In genomic region chr5:68505917-68506860, GRCh38 we compare ENCODE assay signal across 16 cellular contexts.
A peak's percentile ranks its signal among the peaks of the same experiment; 100 is the strongest.
DNase-seq lines count a peak whose midpoint lies in the region; ATAC-seq, FAIRE-seq and TF ChIP-seq lines count a peak whose summit lies in the region.
"Had no signal": no experiment of that assay in that cellular context is flagged by ENCODE, and none has a peak within 500 bp of the region (broad histone marks: within the 10 kb centered on the region; RNA-seq: fewer than 3 reads in every experiment).

No MANE protein-coding gene starts in this region.

- H3K36me3 ChIP-seq in HEK293 (ENCODE audit: control insufficient read depth in 2 of 2, insufficient read depth in 1 of 2, low read length in 2 of 2) (no peaks in the 10 kb centered on the region), adipocyte (ENCODE audit: control insufficient read depth, insufficient read depth, low read length, severe bottlenecking) (no peaks in the 10 kb centered on the region), small intestine (ENCODE audit: control insufficient read depth in 2 of 2, insufficient read depth in 2 of 2, low read length in 2 of 2) (no peaks in the 10 kb centered on the region)

- ATAC-seq in GM19455 (IDR thresholded peaks at IDR 0.05; ENCODE audit: unreplicated experiment) (no peak), HG02938 (IDR thresholded peaks at IDR 0.05; ENCODE audit: unreplicated experiment) (no peak)
- ATAC-seq: GM23338 had no signal

- H3K27ac ChIP-seq in HEK293 (ENCODE audit: extremely low read depth, low read depth, low read length) (peak overlapping the region; percentile 54), small intestine (ENCODE audit: low read depth in 1 of 2, low read length in 1 of 2) (no peak overlapping the region)
- H3K27ac ChIP-seq: epithelial cell of prostate, VCaP had no signal

- CTCF ChIA-PET in HEK293 (lab: Yijun Ruan, JAX) = interaction anchor here (0.5 to 1.2 kb wide), 5 partner anchors 25 to 246 kb away, joined by 3 to 5 read pairs (median 3); no protein-coding TSS in a partner anchor

- no peak for TF ChIP-seq CTCF in HEK293 (tag by site-specific recombination; IDR thresholded peaks at IDR 0.05)

- no peaks in the 10 kb centered on the region for H3K27me3 ChIP-seq in adipocyte (replicated peaks; ENCODE audit: control insufficient read depth, insufficient read depth, low read length)
- no peaks in the 10 kb centered on the region for H3K27me3 ChIP-seq in small intestine (ENCODE audit: control insufficient read depth in 2 of 2, insufficient read depth in 2 of 2, low read length in 2 of 2)

- FAIRE-seq in small intestine (lab: Jason Lieb, UNC) (peak; percentile 19), HTR-8/SVneo (lab: Jason Lieb, UNC) (no peak)

- peak; percentile 24 for DNase-seq in adipocyte (ENCODE audit: low read depth)
- DNase-seq in foreskin melanocyte = peak; percentile 14
- DNase-seq in small intestine = peak; percentile 82
- no peak for DNase-seq in NCI-H748 treated with DMSO at 0.1 percent for 48 hours (lab: John Stamatoyannopoulos, UW)
- DNase-seq in HTR-8/SVneo (ENCODE audit: insufficient read length, low spot score) = no peak
- DNase-seq: aorta; CD4-positive, alpha-beta T cell; Kasumi-1; nucleus accumbens; SHP77 had no signal

- no peak overlapping the region for H3K9ac ChIP-seq in adipocyte (ENCODE audit: low read length)

- POLR2A ChIA-PET in HEK293 (lab: Yijun Ruan, JAX) = no interaction called here

- H3K4me3 ChIP-seq in HEK293 (ENCODE audit: low read depth, low read length) = no peak overlapping the region
- no peak overlapping the region for H3K4me3 ChIP-seq in adipocyte (ENCODE audit: low read length)
- H3K4me3 ChIP-seq in small intestine (ENCODE audit: low read depth in 1 of 2, low read length in 2 of 2) = no peak overlapping the region
- H3K4me3 ChIP-seq: GM23338 had no signal

- no peaks in the 10 kb centered on the region for H3K9me3 ChIP-seq in HEK293 (ENCODE audit: control insufficient read depth, insufficient read depth, low read depth, low read length)
- no peaks in the 10 kb centered on the region for H3K9me3 ChIP-seq in adipocyte (ENCODE audit: control insufficient read depth, low read length)
- H3K9me3 ChIP-seq in small intestine (ENCODE audit: control insufficient read depth, low read depth) = no peaks in the 10 kb centered on the region

- 17 to 52% (median 41%) methylated on average over 2 of the region's 2 CpGs for WGBS in small intestine, 3 donors

- H3K4me1 ChIP-seq in HEK293 (ENCODE audit: control insufficient read depth, insufficient read depth, low read length) = peaks cover 9% of the 10 kb centered on the region; the same call in 1 of the 2 replicates
- peaks cover 22% of the 10 kb centered on the region for H3K4me1 ChIP-seq in adipocyte (ENCODE audit: control insufficient read depth, insufficient read depth, low read length)
- H3K4me1 ChIP-seq in small intestine (ENCODE audit: control insufficient read depth in 2 of 2, insufficient read depth in 1 of 2, low read depth in 1 of 2, low read length in 1 of 2) = peaks cover 0 to 7% of the 10 kb centered on the region in 2 donors

TF ChIP-seq in HEK293, 187 proteins besides CTCF, POLR2A, EP300 and RAD21 (continues in another document):
- no peak for TF ChIP-seq ZFP41 (tag by site-specific recombination; IDR thresholded peaks at IDR 0.05; ENCODE audit: borderline replicate concordance)
- no peak for TF ChIP-seq SP7 (tag by site-specific recombination; IDR thresholded peaks at IDR 0.05)
- 0 out of 2 replicates have a peak, but pooled peaks have one; percentile 21 for TF ChIP-seq ZNF18 (tag by site-specific recombination; IDR thresholded peaks at IDR 0.05)
- TF ChIP-seq ZNF280C (tag by site-specific recombination; IDR thresholded peaks at IDR 0.05) = no peak
- TF ChIP-seq ZSCAN4 (tag by site-specific recombination; IDR thresholded peaks at IDR 0.05) = no peak
- no peak for TF ChIP-seq SP3 (tag by site-specific recombination; IDR thresholded peaks at IDR 0.05)
- 0 out of 2 replicates have a peak, but pooled peaks have one; percentile 29 for TF ChIP-seq ZEB2 (tag by site-specific recombination; IDR thresholded peaks at IDR 0.05)
- no peak for TF ChIP-seq ZNF530 (tag by site-specific recombination; IDR thresholded peaks at IDR 0.05; ENCODE audit: low read depth)
- no peak for TF ChIP-seq ZBTB17 (tag by site-specific recombination; IDR thresholded peaks at IDR 0.05)
- no peak for TF ChIP-seq ZNF174 (tag by site-specific recombination; IDR thresholded peaks at IDR 0.05)
- TF ChIP-seq ZNF76 (tag by site-specific recombination; IDR thresholded peaks at IDR 0.05; ENCODE audit: borderline replicate concordance, low read depth) = no peak
- TF ChIP-seq ZNF37A (tag by site-specific recombination; IDR thresholded peaks at IDR 0.05) = no peak
- no peak for TF ChIP-seq IKZF3 (tag by site-specific recombination; IDR thresholded peaks at IDR 0.05)
- TF ChIP-seq SP2 (tag by site-specific recombination; IDR thresholded peaks at IDR 0.05) = no peak
- TF ChIP-seq ZNF654 (tag by site-specific recombination; IDR thresholded peaks at IDR 0.05; ENCODE audit: low read depth) = no peak
- TF ChIP-seq BCL6B (tag by site-specific recombination; IDR thresholded peaks at IDR 0.05) = peak; percentile 22; the same call in 1 of the 2 replicates
- no peak for TF ChIP-seq MYNN (tag by site-specific recombination; IDR thresholded peaks at IDR 0.05; ENCODE audit: borderline replicate concordance)
- TF ChIP-seq ZNF449 (tag by site-specific recombination; IDR thresholded peaks at IDR 0.05) = no peak
- no peak for TF ChIP-seq ZNF132 (tag by site-specific recombination; IDR thresholded peaks at IDR 0.05; ENCODE audit: borderline replicate concordance)
- TF ChIP-seq ZNF16 (tag by site-specific recombination; IDR thresholded peaks at IDR 0.05; ENCODE audit: low read depth) = no peak
- TF ChIP-seq ZNF623 (tag by site-specific recombination; IDR thresholded peaks at IDR 0.05) = no peak
- TF ChIP-seq ZBTB7A (tag by site-specific recombination; IDR thresholded peaks at IDR 0.05; ENCODE audit: low read depth) = no peak

Comparison
In these comparisons a context has a peak if more than half of its experiments do, and no peak if none do; other contexts are left out.
1. DNase-seq: peak in adipocyte (single experiment), foreskin melanocyte (single experiment) and small intestine (single experiment); none in NCI-H748 treated with DMSO at 0.1 percent for 48 hours (single experiment) and HTR-8/SVneo (single experiment).